Comparison of ENCODE assay signal across 11 cellular contexts in the genomic region with DNA sequence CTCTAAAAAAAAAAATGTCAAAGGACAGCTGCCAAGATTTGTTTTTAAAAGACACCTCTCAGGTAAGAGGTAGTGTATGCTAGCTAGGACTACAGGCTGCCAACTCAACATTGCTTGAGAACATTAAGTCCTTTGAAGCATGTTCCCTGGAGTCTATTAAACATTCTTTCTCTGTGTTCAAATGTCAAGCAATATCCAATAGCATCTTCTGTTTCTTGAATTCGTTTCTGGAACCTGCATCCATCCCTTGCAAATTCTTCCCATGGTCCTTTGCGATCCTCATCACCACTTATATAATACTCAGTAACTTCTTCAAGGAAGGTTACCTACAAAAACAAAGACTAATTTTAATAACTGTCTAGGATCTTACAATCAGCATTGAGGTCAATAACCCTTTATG. TPM values are rescaled to one million over a fixed set of nuclear protein-coding genes. Genes with fewer than 3 reads are reported as not detected.
DNase-seq lines count a peak whose midpoint lies in the region; ATAC-seq and TF ChIP-seq lines count a peak whose summit lies in the region.
"Had no signal": no experiment of that assay in that cellular context is flagged by ENCODE, and none has a peak within 500 bp of the region (broad histone marks: within the 10 kb centered on the region; RNA-seq: fewer than 3 reads in every experiment).

No MANE protein-coding gene starts in this region.

- ATAC-seq in activated T-cell treated with anti-CD3 and anti-CD28 coated beads, Interleukin-2, amount 50 U/mL, for 72 hours (replicated peaks in 1 of 2): no peak
- ATAC-seq in activated B cell treated with CpG ODN at 0.5 μM for 24 hours (ENCODE audit: low read depth): no peak
- ATAC-seq in gastroesophageal sphincter: peak; percentile 50

- H3K27ac ChIP-seq in gastroesophageal sphincter (peak overlapping the region; percentile 25 to 100 (median 82)), subcutaneous abdominal adipose tissue (ENCODE audit: low read depth, low read length) (peak overlapping the region; percentile 32)

- TF ChIP-seq CTCF in activated B cell treated with CpG ODN at 0.5 μM for 24 hours (IDR thresholded peaks at IDR 0.05) (no peak), gastroesophageal sphincter (IDR thresholded peaks at IDR 0.05) (no peak)

- H3K27me3 ChIP-seq in gastroesophageal sphincter: no peaks in the 10 kb centered on the region
- H3K27me3 ChIP-seq in subcutaneous abdominal adipose tissue (ENCODE audit: control insufficient read depth in 5 of 5, insufficient read depth in 4 of 5, low read length in 5 of 5): no peaks in the 10 kb centered on the region
- H3K27me3 ChIP-seq: esophagus squamous epithelium had no signal

- H3K36me3 ChIP-seq in gastroesophageal sphincter (peaks cover 5 to 46% of the 10 kb centered on the region in 2 donors), subcutaneous abdominal adipose tissue (ENCODE audit: control insufficient read depth in 5 of 5, insufficient read depth in 5 of 5, low read length in 5 of 5) (peaks cover 34 to 47% (median 40%) of the 10 kb centered on the region in 5 donors)

- intact Hi-C loops in activated B cell treated with CpG ODN at 0.5 μM for 24 hours (cut with micrococcal nuclease): no loop called here

- 10 to 28% methylated on average over 2 of the region's 2 CpGs for WGBS in gastroesophageal sphincter (ENCODE audit: low coverage in 1 of 2), 2 donors

- H3K4me3 ChIP-seq in gastroesophageal sphincter (peak overlapping the region in 1 of 2 donors; percentile 94), subcutaneous abdominal adipose tissue (ENCODE audit: low read depth in 1 of 5, low read length in 5 of 5) (peak overlapping the region; percentile 96 to 100 (median 97))

- H3K27ac Mint-ChIP-seq in activated T-cell treated with anti-CD3 and anti-CD28 coated beads, Interleukin-2, amount 50 U/mL, for 72 hours: peak overlapping the region; percentile 89
- no peak overlapping the region for H3K27ac Mint-ChIP-seq in activated B cell treated with CpG ODN at 0.5 μM for 24 hours

- H3K4me1 ChIP-seq in gastroesophageal sphincter (peaks cover 5 to 36% (median 10%) of the 10 kb centered on the region in 3 donors), subcutaneous abdominal adipose tissue (ENCODE audit: control insufficient read depth in 5 of 5, insufficient read depth in 5 of 5, low read length in 5 of 5) (peaks cover 0 to 48% (median 36%) of the 10 kb centered on the region in 5 donors)

- H3K36me3 Mint-ChIP-seq in activated T-cell treated with anti-CD3 and anti-CD28 coated beads, Interleukin-2, amount 50 U/mL, for 72 hours (ENCODE audit: insufficient read depth in 2 of 2): peaks cover 31 to 58% of the 10 kb centered on the region in 2 donors
- peaks cover 81% of the 10 kb centered on the region for H3K36me3 Mint-ChIP-seq in activated B cell treated with CpG ODN at 0.5 μM for 24 hours (ENCODE audit: low read depth)

- H3K4me1 Mint-ChIP-seq in activated T-cell treated with anti-CD3 and anti-CD28 coated beads, Interleukin-2, amount 50 U/mL, for 72 hours (ENCODE audit: low read depth): peaks cover 44% of the 10 kb centered on the region
- H3K4me1 Mint-ChIP-seq in activated B cell treated with CpG ODN at 0.5 μM for 24 hours: peaks cover 32% of the 10 kb centered on the region

- no peak for TF ChIP-seq POLR2A in gastroesophageal sphincter (IDR thresholded peaks at IDR 0.05)

- POLR2A ChIA-PET in activated B cell treated with CpG ODN at 0.5 μM for 24 hours (lab: Charles Lee): interaction anchor here (0.6 kb wide), 1 partner anchor 545 kb away, joined by 3 read pairs; a partner anchor contains a TSS

- CTCF ChIA-PET in activated B cell treated with CpG ODN at 0.5 μM for 24 hours (lab: Charles Lee): no interaction called here

- H3K9me3 Mint-ChIP-seq in activated T-cell treated with anti-CD3 and anti-CD28 coated beads, Interleukin-2, amount 50 U/mL, for 72 hours: no peaks in the 10 kb centered on the region
- no peaks in the 10 kb centered on the region for H3K9me3 Mint-ChIP-seq in activated B cell treated with CpG ODN at 0.5 μM for 24 hours

- no peak for TF ChIP-seq EP300 in gastroesophageal sphincter (IDR thresholded peaks at IDR 0.05)

- H3K27me3 Mint-ChIP-seq in activated T-cell treated with anti-CD3 and anti-CD28 coated beads, Interleukin-2, amount 50 U/mL, for 72 hours (ENCODE audit: low read depth): no peaks in the 10 kb centered on the region
- no peaks in the 10 kb centered on the region for H3K27me3 Mint-ChIP-seq in activated B cell treated with CpG ODN at 0.5 μM for 24 hours

- H3K9me3 ChIP-seq in gastroesophageal sphincter: no peaks in the 10 kb centered on the region
- H3K9me3 ChIP-seq in subcutaneous abdominal adipose tissue (ENCODE audit: control insufficient read depth in 5 of 5, low read length in 5 of 5): no peaks in the 10 kb centered on the region
- H3K9me3 ChIP-seq: esophagus squamous epithelium had no signal

- no peak for DNase-seq in activated T-cell treated with anti-CD3 and anti-CD28 coated beads, Interleukin-2, amount 50 U/mL, for 72 hours
- DNase-seq in activated T-cell treated with anti-CD3 and anti-CD28 coated beads for 4 hours: no peak
- no peak for DNase-seq in activated B cell treated with CpG ODN at 0.5 μM for 24 hours
- no peak for DNase-seq in activated gamma-delta T cell (lab: John Stamatoyannopoulos, UW)
- no peak for DNase-seq in SHP77 treated with DMSO at 0.1 percent for 48 hours (lab: John Stamatoyannopoulos, UW)
- DNase-seq in ureter (ENCODE audit: low spot score): no peak
- DNase-seq: COR-L47, esophagus squamous epithelium, NCI-H2227 treated with DMSO at 0.1 percent for 48 hours had no signal

- H3K4me3 Mint-ChIP-seq in activated T-cell treated with anti-CD3 and anti-CD28 coated beads, Interleukin-2, amount 50 U/mL, for 72 hours: peak overlapping the region; percentile 92 to 99
- H3K4me3 Mint-ChIP-seq in activated B cell treated with CpG ODN at 0.5 μM for 24 hours: peak overlapping the region; percentile 21

- H3K9ac ChIP-seq in subcutaneous abdominal adipose tissue (ENCODE audit: low read length in 5 of 5): peak overlapping the region in 2 of 5 donors; percentile 99

RNA-seq across cellular contexts. Expression of a gene that starts 5.6 kb away (rescaled TPM):
- total RNA-seq in activated T-cell treated with anti-CD3 and anti-CD28 coated beads, Interleukin-2, amount 50 U/mL, for 72 hours: 10 to 100 TPM; 82.9 to 94.2 TPM
- total RNA-seq in activated B cell treated with CpG ODN at 0.5 μM for 24 hours (60.4 and 70.6 TPM in 2 replicates), gastroesophageal sphincter (10 to 100 TPM; 44.4 to 53.2 (median 50.9) TPM), ureter (59.0 TPM)

RNA-seq across cellular contexts. Expression of a gene that starts 46.3 kb away (rescaled TPM):
- 1 to 10 TPM in 1 of 2 donors, under 1 TPM in 1; 0.31 to 3.4 TPM for total RNA-seq in activated T-cell treated with anti-CD3 and anti-CD28 coated beads, Interleukin-2, amount 50 U/mL, for 72 hours
- total RNA-seq in activated B cell treated with CpG ODN at 0.5 μM for 24 hours: 0.61 and 0.62 TPM in 2 replicates
- 10 to 100 TPM in 2 of 4 donors, 1 to 10 TPM in 2; 8.7 to 17.8 (median 11.4) TPM for total RNA-seq in gastroesophageal sphincter
- 61.5 TPM for total RNA-seq in ureter
